24 cellular contexts compared by ENCODE assay signal in the genomic region with DNA sequence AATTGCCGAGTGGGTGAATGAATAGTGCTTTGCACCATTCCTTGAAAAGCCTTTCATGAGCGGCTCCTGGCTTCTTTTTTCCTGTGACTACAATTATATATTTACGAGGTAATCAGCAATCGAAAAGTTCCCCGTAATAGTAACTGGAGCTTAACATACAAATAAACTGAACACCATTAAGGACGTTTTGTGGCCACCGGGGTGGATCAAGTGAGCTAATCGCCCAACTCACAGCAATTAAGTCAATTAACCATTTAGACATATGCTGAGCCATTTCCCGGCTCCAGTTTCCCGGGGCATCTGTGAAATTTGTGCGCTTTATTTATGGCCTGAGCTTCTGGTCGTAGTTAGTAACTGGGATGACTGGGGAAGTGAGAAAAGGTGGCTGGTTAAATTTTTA.
"Had no signal": no experiment of that assay in that cellular context is flagged by ENCODE, and none has a peak within 500 bp of the region (broad histone marks: within the 10 kb centered on the region; RNA-seq: fewer than 3 reads in every experiment).

No MANE protein-coding gene starts in this region.

- H3K27ac ChIP-seq: body of pancreas, cardiac muscle cell, epithelial cell of prostate, gastroesophageal sphincter, heart left ventricle, pancreas, right lobe of liver, vagina had no signal

- H3K27me3 ChIP-seq: body of pancreas, gastroesophageal sphincter, pancreas, right lobe of liver, vagina had no signal

- H3K4me1 ChIP-seq: body of pancreas, pancreas, right lobe of liver, vagina had no signal

- DNase-seq: activated CD4-positive, alpha-beta T cell treated with anti-CD3 and anti-CD28 coated beads, Interleukin-2, amount 10 ng/mL, durations not matched to agents 7 days and 5 days; activated CD8-positive, alpha-beta memory T cell treated with anti-CD3 and anti-CD28 coated beads, Interleukin-2, amount 10 ng/mL, durations not matched to agents 7 days and 5 days; activated CD8-positive, alpha-beta T cell treated with anti-CD3 and anti-CD28 coated beads for 36 hours; activated gamma-delta T cell; activated T-cell treated with anti-CD3 and anti-CD28 coated beads for 4 hours; anterior cingulate cortex; body of pancreas; heart left ventricle; islet precursor cell; left cardiac atrium; pancreas; right lobe of liver; small intestine; stimulated activated CD4-positive, alpha-beta T cell treated with anti-CD3 and anti-CD28 coated beads, Interleukin-2, amount 100 ng/mL, for 24 hours had no signal

- H3K4me3 Mint-ChIP-seq: activated CD4-positive, alpha-beta T cell treated with anti-CD3 and anti-CD28 coated beads, Interleukin-2, amount 10 ng/mL, durations not matched to agents 7 days and 5 days; activated CD8-positive, alpha-beta memory T cell treated with anti-CD3 and anti-CD28 coated beads, Interleukin-2, amount 10 ng/mL, durations not matched to agents 7 days and 5 days; activated CD8-positive, alpha-beta T cell treated with anti-CD3 and anti-CD28 coated beads for 36 hours; activated naive CD4-positive, alpha-beta T cell treated with anti-CD3 and anti-CD28 coated beads, Interleukin-2, amount 50 U/mL, for 24 hours; activated T-helper 1 cell treated with anti-CD3 and anti-CD28 coated beads, Interleukin-12 subunit alpha, Interleukin-12 subunit beta, Interleukin-2, Interleukin-4 antibody, amounts not matched to agents 30 ng/mL and 10 ng/mL and 1 ng/mL, durations not matched to agents 14 hours and 24 hours and 36 hours; memory B cell; nephron; stimulated activated memory B cell treated with anti-CD40 and anti-IgM and Interleukin-4, amounts not matched to agents 10 μg/mL and 1 μg/mL and 100 μg/mL, for 72 hours; type B pancreatic cell had no signal

- H3K36me3 Mint-ChIP-seq: activated CD8-positive, alpha-beta memory T cell treated with anti-CD3 and anti-CD28 coated beads, Interleukin-2, amount 10 ng/mL, durations not matched to agents 7 days and 5 days; activated naive CD4-positive, alpha-beta T cell treated with anti-CD3 and anti-CD28 coated beads, Interleukin-2, amount 50 U/mL, for 24 hours; stimulated activated memory B cell treated with anti-CD40 and anti-IgM and Interleukin-4, amounts not matched to agents 10 μg/mL and 1 μg/mL and 100 μg/mL, for 72 hours; type B pancreatic cell had no signal

- H3K36me3 ChIP-seq: cardiac muscle cell, gastroesophageal sphincter, heart left ventricle, pancreas, right lobe of liver, vagina had no signal

- H3K4me3 ChIP-seq: body of pancreas, cardiac muscle cell, gastroesophageal sphincter, heart left ventricle, pancreas, right lobe of liver, vagina had no signal

- H3K9me3 Mint-ChIP-seq: activated CD4-positive, alpha-beta T cell treated with anti-CD3 and anti-CD28 coated beads, Interleukin-2, amount 10 ng/mL, durations not matched to agents 7 days and 5 days; activated CD8-positive, alpha-beta T cell treated with anti-CD3 and anti-CD28 coated beads for 36 hours; activated naive CD4-positive, alpha-beta T cell treated with anti-CD3 and anti-CD28 coated beads, Interleukin-2, amount 50 U/mL, for 24 hours; activated T-helper 1 cell treated with anti-CD3 and anti-CD28 coated beads, Interleukin-12 subunit alpha, Interleukin-12 subunit beta, Interleukin-2, Interleukin-4 antibody, amounts not matched to agents 30 ng/mL and 10 ng/mL and 1 ng/mL, durations not matched to agents 14 hours and 24 hours and 36 hours had no signal

- H3K9me3 ChIP-seq: body of pancreas, pancreas, right lobe of liver, vagina had no signal

- H3K27ac Mint-ChIP-seq: activated CD4-positive, alpha-beta T cell treated with anti-CD3 and anti-CD28 coated beads, Interleukin-2, amount 10 ng/mL, durations not matched to agents 7 days and 5 days; activated CD8-positive, alpha-beta memory T cell treated with anti-CD3 and anti-CD28 coated beads, Interleukin-2, amount 10 ng/mL, durations not matched to agents 7 days and 5 days; activated CD8-positive, alpha-beta T cell treated with anti-CD3 and anti-CD28 coated beads for 36 hours; activated naive CD4-positive, alpha-beta T cell treated with anti-CD3 and anti-CD28 coated beads, Interleukin-2, amount 50 U/mL, for 24 hours; activated T-helper 1 cell treated with anti-CD3 and anti-CD28 coated beads, Interleukin-12 subunit alpha, Interleukin-12 subunit beta, Interleukin-2, Interleukin-4 antibody, amounts not matched to agents 30 ng/mL and 10 ng/mL and 1 ng/mL, durations not matched to agents 14 hours and 24 hours and 36 hours; memory B cell; nephron; stimulated activated memory B cell treated with anti-CD40 and anti-IgM and Interleukin-4, amounts not matched to agents 10 μg/mL and 1 μg/mL and 100 μg/mL, for 72 hours; type B pancreatic cell had no signal

- ATAC-seq: activated CD8-positive, alpha-beta memory T cell treated with anti-CD3 and anti-CD28 coated beads, Interleukin-2, amount 10 ng/mL, durations not matched to agents 7 days and 5 days; activated CD8-positive, alpha-beta T cell treated with anti-CD3 and anti-CD28 coated beads for 36 hours; body of pancreas; gastroesophageal sphincter; heart left ventricle; left cardiac atrium; pancreas; right lobe of liver; stimulated activated memory B cell treated with anti-CD40 and anti-IgM and Interleukin-4, amounts not matched to agents 10 μg/mL and 1 μg/mL and 100 μg/mL, for 72 hours had no signal

- H3K4me1 Mint-ChIP-seq: activated CD4-positive, alpha-beta T cell treated with anti-CD3 and anti-CD28 coated beads, Interleukin-2, amount 10 ng/mL, durations not matched to agents 7 days and 5 days; activated CD8-positive, alpha-beta memory T cell treated with anti-CD3 and anti-CD28 coated beads, Interleukin-2, amount 10 ng/mL, durations not matched to agents 7 days and 5 days; activated naive CD4-positive, alpha-beta T cell treated with anti-CD3 and anti-CD28 coated beads, Interleukin-2, amount 50 U/mL, for 24 hours; memory B cell; stimulated activated memory B cell treated with anti-CD40 and anti-IgM and Interleukin-4, amounts not matched to agents 10 μg/mL and 1 μg/mL and 100 μg/mL, for 72 hours had no signal
